In genomic region chr19:53109527-53109926, GRCh38 we compare ENCODE assay signal across 8 cellular contexts.
"Had no signal": no experiment of that assay in that cellular context is flagged by ENCODE, and none has a peak within 500 bp of the region (broad histone marks: within the 10 kb centered on the region; RNA-seq: fewer than 3 reads in every experiment).

No MANE protein-coding gene starts in this region.

- DNase-seq: GM23248, GOT3, H7, H9, HCEC 1CT, HFFc6 had no signal

- H3K4me3 Mint-ChIP-seq: GM23338, H9, HFFc6 had no signal

- H3K9me3 Mint-ChIP-seq: GM23338, H9 had no signal

- H3K4me1 Mint-ChIP-seq: GM23338, H9 had no signal

- ATAC-seq: GM23338, HCT116 had no signal

- H3K27ac Mint-ChIP-seq: GM23338, H9, HFFc6 had no signal
